ENCODE assay signal across 1 cellular context in the genomic region with DNA sequence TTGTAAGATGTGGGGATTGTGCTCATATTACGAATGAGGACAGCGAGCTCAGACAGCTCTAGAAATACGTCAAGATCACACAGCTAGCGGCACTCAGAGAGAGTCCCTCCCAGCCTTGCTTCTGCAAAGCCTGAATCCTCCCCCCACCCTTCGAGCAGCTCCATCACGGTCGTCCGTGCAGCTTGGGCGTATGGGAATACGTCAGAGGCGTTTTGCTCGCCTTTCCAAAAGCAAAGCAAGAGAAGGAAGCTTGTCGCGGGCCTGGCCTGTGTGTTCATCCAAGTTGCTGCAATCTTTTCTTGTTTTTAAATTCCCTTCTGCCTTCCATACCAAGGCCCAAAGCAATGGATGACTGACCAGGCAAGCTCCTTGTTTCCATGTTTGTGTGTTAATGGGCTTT.
TF ChIP-seq lines count a peak whose summit lies in the region.

No MANE protein-coding gene starts in this region.

TF ChIP-seq in H1, 55 proteins besides CTCF, POLR2A, EP300 and RAD21 (continued from another document):
- TF ChIP-seq SUZ12 (IDR thresholded peaks at IDR 0.05; ENCODE audit: low read length) (no peak; the same call in 1 of the 2 replicates), CHD2 (IDR thresholded peaks at IDR 0.05; ENCODE audit: low read length) (no peak), BRCA1 (IDR thresholded peaks at IDR 0.05; ENCODE audit: low read depth, low read length) (no peak), HDAC2 (IDR thresholded peaks at IDR 0.05; ENCODE audit: borderline replicate concordance in 1 of 2, low read depth in 2 of 2, low read length in 2 of 2) (no peak), NANOG (IDR thresholded peaks at IDR 0.05; ENCODE audit: insufficient read depth, low read depth, low read length, poor library complexity, severe bottlenecking) (no peak), SIX5 (IDR thresholded peaks at IDR 0.05; ENCODE audit: low read depth, low read length) (no peak), SIRT6 (IDR thresholded peaks at IDR 0.05; ENCODE audit: low read length) (no peak), SAP30 (IDR thresholded peaks at IDR 0.05; ENCODE audit: insufficient read depth, insufficient replicate concordance, low read length) (no peak), GABPA (IDR thresholded peaks at IDR 0.05; ENCODE audit: borderline replicate concordance, insufficient read depth, low read length) (no peak), YY1 (IDR thresholded peaks at IDR 0.05; ENCODE audit: low read depth, low read length) (no peak), SP4 (IDR thresholded peaks at IDR 0.05; ENCODE audit: low read length) (no peak), SRF (IDR thresholded peaks at IDR 0.05; ENCODE audit: low read depth, low read length) (no peak)
- TF ChIP-seq, protein P1, sequence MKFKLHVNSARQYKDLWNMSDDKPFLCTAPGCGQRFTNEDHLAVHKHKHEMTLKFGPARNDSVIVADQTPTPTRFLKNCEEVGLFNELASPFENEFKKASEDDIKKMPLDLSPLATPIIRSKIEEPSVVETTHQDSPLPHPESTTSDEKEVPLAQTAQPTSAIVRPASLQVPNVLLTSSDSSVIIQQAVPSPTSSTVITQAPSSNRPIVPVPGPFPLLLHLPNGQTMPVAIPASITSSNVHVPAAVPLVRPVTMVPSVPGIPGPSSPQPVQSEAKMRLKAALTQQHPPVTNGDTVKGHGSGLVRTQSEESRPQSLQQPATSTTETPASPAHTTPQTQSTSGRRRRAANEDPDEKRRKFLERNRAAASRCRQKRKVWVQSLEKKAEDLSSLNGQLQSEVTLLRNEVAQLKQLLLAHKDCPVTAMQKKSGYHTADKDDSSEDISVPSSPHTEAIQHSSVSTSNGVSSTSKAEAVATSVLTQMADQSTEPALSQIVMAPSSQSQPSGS (IDR thresholded peaks at IDR 0.05; ENCODE audit: low read length), result no peak
- TF ChIP-seq, protein P2, sequence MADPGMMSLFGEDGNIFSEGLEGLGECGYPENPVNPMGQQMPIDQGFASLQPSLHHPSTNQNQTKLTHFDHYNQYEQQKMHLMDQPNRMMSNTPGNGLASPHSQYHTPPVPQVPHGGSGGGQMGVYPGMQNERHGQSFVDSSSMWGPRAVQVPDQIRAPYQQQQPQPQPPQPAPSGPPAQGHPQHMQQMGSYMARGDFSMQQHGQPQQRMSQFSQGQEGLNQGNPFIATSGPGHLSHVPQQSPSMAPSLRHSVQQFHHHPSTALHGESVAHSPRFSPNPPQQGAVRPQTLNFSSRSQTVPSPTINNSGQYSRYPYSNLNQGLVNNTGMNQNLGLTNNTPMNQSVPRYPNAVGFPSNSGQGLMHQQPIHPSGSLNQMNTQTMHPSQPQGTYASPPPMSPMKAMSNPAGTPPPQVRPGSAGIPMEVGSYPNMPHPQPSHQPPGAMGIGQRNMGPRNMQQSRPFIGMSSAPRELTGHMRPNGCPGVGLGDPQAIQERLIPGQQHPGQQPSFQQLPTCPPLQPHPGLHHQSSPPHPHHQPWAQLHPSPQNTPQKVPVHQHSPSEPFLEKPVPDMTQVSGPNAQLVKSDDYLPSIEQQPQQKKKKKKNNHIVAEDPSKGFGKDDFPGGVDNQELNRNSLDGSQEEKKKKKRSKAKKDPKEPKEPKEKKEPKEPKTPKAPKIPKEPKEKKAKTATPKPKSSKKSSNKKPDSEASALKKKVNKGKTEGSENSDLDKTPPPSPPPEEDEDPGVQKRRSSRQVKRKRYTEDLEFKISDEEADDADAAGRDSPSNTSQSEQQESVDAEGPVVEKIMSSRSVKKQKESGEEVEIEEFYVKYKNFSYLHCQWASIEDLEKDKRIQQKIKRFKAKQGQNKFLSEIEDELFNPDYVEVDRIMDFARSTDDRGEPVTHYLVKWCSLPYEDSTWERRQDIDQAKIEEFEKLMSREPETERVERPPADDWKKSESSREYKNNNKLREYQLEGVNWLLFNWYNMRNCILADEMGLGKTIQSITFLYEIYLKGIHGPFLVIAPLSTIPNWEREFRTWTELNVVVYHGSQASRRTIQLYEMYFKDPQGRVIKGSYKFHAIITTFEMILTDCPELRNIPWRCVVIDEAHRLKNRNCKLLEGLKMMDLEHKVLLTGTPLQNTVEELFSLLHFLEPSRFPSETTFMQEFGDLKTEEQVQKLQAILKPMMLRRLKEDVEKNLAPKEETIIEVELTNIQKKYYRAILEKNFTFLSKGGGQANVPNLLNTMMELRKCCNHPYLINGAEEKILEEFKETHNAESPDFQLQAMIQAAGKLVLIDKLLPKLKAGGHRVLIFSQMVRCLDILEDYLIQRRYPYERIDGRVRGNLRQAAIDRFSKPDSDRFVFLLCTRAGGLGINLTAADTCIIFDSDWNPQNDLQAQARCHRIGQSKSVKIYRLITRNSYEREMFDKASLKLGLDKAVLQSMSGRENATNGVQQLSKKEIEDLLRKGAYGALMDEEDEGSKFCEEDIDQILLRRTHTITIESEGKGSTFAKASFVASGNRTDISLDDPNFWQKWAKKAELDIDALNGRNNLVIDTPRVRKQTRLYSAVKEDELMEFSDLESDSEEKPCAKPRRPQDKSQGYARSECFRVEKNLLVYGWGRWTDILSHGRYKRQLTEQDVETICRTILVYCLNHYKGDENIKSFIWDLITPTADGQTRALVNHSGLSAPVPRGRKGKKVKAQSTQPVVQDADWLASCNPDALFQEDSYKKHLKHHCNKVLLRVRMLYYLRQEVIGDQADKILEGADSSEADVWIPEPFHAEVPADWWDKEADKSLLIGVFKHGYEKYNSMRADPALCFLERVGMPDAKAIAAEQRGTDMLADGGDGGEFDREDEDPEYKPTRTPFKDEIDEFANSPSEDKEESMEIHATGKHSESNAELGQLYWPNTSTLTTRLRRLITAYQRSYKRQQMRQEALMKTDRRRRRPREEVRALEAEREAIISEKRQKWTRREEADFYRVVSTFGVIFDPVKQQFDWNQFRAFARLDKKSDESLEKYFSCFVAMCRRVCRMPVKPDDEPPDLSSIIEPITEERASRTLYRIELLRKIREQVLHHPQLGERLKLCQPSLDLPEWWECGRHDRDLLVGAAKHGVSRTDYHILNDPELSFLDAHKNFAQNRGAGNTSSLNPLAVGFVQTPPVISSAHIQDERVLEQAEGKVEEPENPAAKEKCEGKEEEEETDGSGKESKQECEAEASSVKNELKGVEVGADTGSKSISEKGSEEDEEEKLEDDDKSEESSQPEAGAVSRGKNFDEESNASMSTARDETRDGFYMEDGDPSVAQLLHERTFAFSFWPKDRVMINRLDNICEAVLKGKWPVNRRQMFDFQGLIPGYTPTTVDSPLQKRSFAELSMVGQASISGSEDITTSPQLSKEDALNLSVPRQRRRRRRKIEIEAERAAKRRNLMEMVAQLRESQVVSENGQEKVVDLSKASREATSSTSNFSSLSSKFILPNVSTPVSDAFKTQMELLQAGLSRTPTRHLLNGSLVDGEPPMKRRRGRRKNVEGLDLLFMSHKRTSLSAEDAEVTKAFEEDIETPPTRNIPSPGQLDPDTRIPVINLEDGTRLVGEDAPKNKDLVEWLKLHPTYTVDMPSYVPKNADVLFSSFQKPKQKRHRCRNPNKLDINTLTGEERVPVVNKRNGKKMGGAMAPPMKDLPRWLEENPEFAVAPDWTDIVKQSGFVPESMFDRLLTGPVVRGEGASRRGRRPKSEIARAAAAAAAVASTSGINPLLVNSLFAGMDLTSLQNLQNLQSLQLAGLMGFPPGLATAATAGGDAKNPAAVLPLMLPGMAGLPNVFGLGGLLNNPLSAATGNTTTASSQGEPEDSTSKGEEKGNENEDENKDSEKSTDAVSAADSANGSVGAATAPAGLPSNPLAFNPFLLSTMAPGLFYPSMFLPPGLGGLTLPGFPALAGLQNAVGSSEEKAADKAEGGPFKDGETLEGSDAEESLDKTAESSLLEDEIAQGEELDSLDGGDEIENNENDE (IDR thresholded peaks at IDR 0.05; ENCODE audit: insufficient replicate concordance, low read length), result no peak
- TF ChIP-seq, protein P3, sequence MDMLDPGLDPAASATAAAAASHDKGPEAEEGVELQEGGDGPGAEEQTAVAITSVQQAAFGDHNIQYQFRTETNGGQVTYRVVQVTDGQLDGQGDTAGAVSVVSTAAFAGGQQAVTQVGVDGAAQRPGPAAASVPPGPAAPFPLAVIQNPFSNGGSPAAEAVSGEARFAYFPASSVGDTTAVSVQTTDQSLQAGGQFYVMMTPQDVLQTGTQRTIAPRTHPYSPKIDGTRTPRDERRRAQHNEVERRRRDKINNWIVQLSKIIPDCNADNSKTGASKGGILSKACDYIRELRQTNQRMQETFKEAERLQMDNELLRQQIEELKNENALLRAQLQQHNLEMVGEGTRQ (IDR thresholded peaks at IDR 0.05; ENCODE audit: low read length), result no peak
